In genomic region chr1:219528633-219529032, GRCh38 we compare ENCODE assay signal across 16 cellular contexts.
DNase-seq lines count a peak whose midpoint lies in the region; ATAC-seq and TF ChIP-seq lines count a peak whose summit lies in the region.
"Had no signal": no experiment of that assay in that cellular context is flagged by ENCODE, and none has a peak within 500 bp of the region (broad histone marks: within the 10 kb centered on the region; RNA-seq: fewer than 3 reads in every experiment).

No MANE protein-coding gene starts in this region.

- H3K4me3 ChIP-seq in SK-N-SH (ENCODE audit: low read depth in 2 of 2, low read length in 1 of 2), result no peak overlapping the region
- no peak overlapping the region for H3K4me3 ChIP-seq in endodermal cell (ENCODE audit: low read length)
- H3K4me3 ChIP-seq in neural progenitor cell, result no peak overlapping the region

- H3K36me3 ChIP-seq in SK-N-SH (replicated peaks in 1 of 2; ENCODE audit: control insufficient read depth in 1 of 2, insufficient read depth in 2 of 2, low read length in 1 of 2) (no peaks in the 10 kb centered on the region), endodermal cell (ENCODE audit: control insufficient read depth, insufficient read depth, low read length) (no peaks in the 10 kb centered on the region), neural progenitor cell (no peaks in the 10 kb centered on the region)

- H3K27me3 ChIP-seq in SK-N-SH (ENCODE audit: insufficient read depth) (no peaks in the 10 kb centered on the region), endodermal cell (ENCODE audit: control insufficient read depth, insufficient read depth, low read length, poor library complexity, severe bottlenecking) (no peaks in the 10 kb centered on the region), neural progenitor cell (no peaks in the 10 kb centered on the region)

- H3K4me2 ChIP-seq in SK-N-SH (no peak overlapping the region), neural progenitor cell (no peak overlapping the region)

- H3K9me3 ChIP-seq in SK-N-SH, result no peaks in the 10 kb centered on the region
- no peaks in the 10 kb centered on the region for H3K9me3 ChIP-seq in endodermal cell (ENCODE audit: control insufficient read depth, low read length)
- no peaks in the 10 kb centered on the region for H3K9me3 ChIP-seq in neural progenitor cell (ENCODE audit: low read depth)
- H3K9me3 ChIP-seq: Caco-2 had no signal

- H3K9me3 Mint-ChIP-seq in endodermal cell (peaks cover 5% of the 10 kb centered on the region), neural progenitor cell (peaks cover 5% of the 10 kb centered on the region)

- ATAC-seq in SK-N-SH treated with all-trans-retinoic acid at 6 μM for 48 hours (no peak), HG03097 (IDR thresholded peaks at IDR 0.05; ENCODE audit: low FRiP score, unreplicated experiment) (no peak), HG03460 (IDR thresholded peaks at IDR 0.05; ENCODE audit: unreplicated experiment) (no peak)

- H4K20me1 ChIP-seq in SK-N-SH (ENCODE audit: insufficient read depth) (no peaks in the 10 kb centered on the region), neural progenitor cell (ENCODE audit: low read depth) (no peaks in the 10 kb centered on the region)

- no peaks in the 10 kb centered on the region for H3F3A ChIP-seq in SK-N-SH (replicated peaks; ENCODE audit: insufficient read depth)
- H3F3A ChIP-seq in neural progenitor cell (ENCODE audit: low read depth), result peaks cover 14% of the 10 kb centered on the region

- H3K27me3 Mint-ChIP-seq in endodermal cell (ENCODE audit: insufficient read depth) (no peaks in the 10 kb centered on the region), neural progenitor cell (ENCODE audit: insufficient read depth, low read depth) (no peaks in the 10 kb centered on the region)
- H3K27me3 Mint-ChIP-seq: CD8-positive, alpha-beta memory T cell had no signal

- DNase-seq in SK-N-SH (no peak), endodermal cell (no peak), neural progenitor cell (ENCODE audit: low spot score) (no peak), T-helper 2 cell (no peak)
- DNase-seq: Caco-2; CD8-positive, alpha-beta memory T cell; DMS79 treated with DMSO at 0.1 percent for 48 hours; EL; GOT3; HCEC 1CT; HFFc6 had no signal

- H3K4me3 Mint-ChIP-seq in endodermal cell, result no peak overlapping the region
- H3K4me3 Mint-ChIP-seq in neural progenitor cell, result no peak overlapping the region
- H3K4me3 Mint-ChIP-seq: CD8-positive, alpha-beta memory T cell; HFFc6 had no signal

- no peaks in the 10 kb centered on the region for H3K79me2 ChIP-seq in SK-N-SH (ENCODE audit: insufficient read depth)
- no peaks in the 10 kb centered on the region for H3K79me2 ChIP-seq in neural progenitor cell (ENCODE audit: low read depth)

- H2AFZ ChIP-seq in SK-N-SH (ENCODE audit: low read depth), result no peak overlapping the region
- peak overlapping the region; percentile 35 for H2AFZ ChIP-seq in neural progenitor cell (replicated peaks)

- no peak overlapping the region for H3K27ac ChIP-seq in SK-N-SH (ENCODE audit: low read depth in 2 of 2, low read length in 1 of 2)
- H3K27ac ChIP-seq in endodermal cell (ENCODE audit: low read depth, low read length), result no peak overlapping the region
- peak overlapping the region; percentile 81 for H3K27ac ChIP-seq in neural progenitor cell
- H3K27ac ChIP-seq: 22Rv1, HL-60 had no signal

- WGBS in SK-N-SH (ENCODE audit: low lambda C conversion rate), result 93% methylated on average over 3 of the region's 3 CpGs
- 93 to 94% methylated on average over 3 of the region's 3 CpGs for WGBS in endodermal cell (ENCODE audit: insufficient coverage in 1 of 2, insufficient read length in 1 of 2), 2 experiments

- TF ChIP-seq EP300 in SK-N-SH (IDR thresholded peaks at IDR 0.05; ENCODE audit: borderline replicate concordance in 1 of 2, low read depth in 1 of 2, low read length in 1 of 2), result no peak

- POLR2A ChIA-PET in SK-N-SH (lab: Yijun Ruan, JAX), result no interaction called here

- H3K4me1 ChIP-seq in SK-N-SH (ENCODE audit: control insufficient read depth in 1 of 2, insufficient read depth in 2 of 2, low read depth in 1 of 2, low read length in 1 of 2) (peaks cover 0 to 2% of the 10 kb centered on the region in 2 experiments; a peak in 2 of 4 replicates), endodermal cell (ENCODE audit: control insufficient read depth, insufficient read depth, low read length) (no peaks in the 10 kb centered on the region), neural progenitor cell (peaks cover 8% of the 10 kb centered on the region)

- CTCF ChIA-PET in SK-N-SH (lab: Yijun Ruan, JAX), result interaction anchor here (0.5 to 1.5 kb wide), 3 partner anchors 10 to 284 kb away, joined by 3 to 4 read pairs (median 3); no protein-coding TSS in a partner anchor

- H3K36me3 Mint-ChIP-seq in endodermal cell (ENCODE audit: low read depth), result no peaks in the 10 kb centered on the region
- no peaks in the 10 kb centered on the region for H3K36me3 Mint-ChIP-seq in neural progenitor cell
- H3K36me3 Mint-ChIP-seq: CD8-positive, alpha-beta memory T cell had no signal

- H3K9ac ChIP-seq in SK-N-SH (no peak overlapping the region), endodermal cell (ENCODE audit: extremely low read depth, low read length, poor library complexity, severe bottlenecking) (no peak overlapping the region), neural progenitor cell (no peak overlapping the region)

- H3K27ac Mint-ChIP-seq in endodermal cell, result peak overlapping the region; percentile 65
- no peak overlapping the region for H3K27ac Mint-ChIP-seq in neural progenitor cell
- H3K27ac Mint-ChIP-seq: CD8-positive, alpha-beta memory T cell; HFFc6 had no signal

- no peak for TF ChIP-seq RAD21 in SK-N-SH (IDR thresholded peaks at IDR 0.05; ENCODE audit: low read length)

- no peaks in the 10 kb centered on the region for H3K9me2 ChIP-seq in SK-N-SH

- peaks cover 18% of the 10 kb centered on the region for H3K4me1 Mint-ChIP-seq in endodermal cell
- peaks cover 16% of the 10 kb centered on the region for H3K4me1 Mint-ChIP-seq in neural progenitor cell
- H3K4me1 Mint-ChIP-seq: CD8-positive, alpha-beta memory T cell had no signal

- TF ChIP-seq CTCF in SK-N-SH (IDR thresholded peaks at IDR 0.05), result no peak
- no peak for TF ChIP-seq CTCF in endodermal cell (conservative IDR thresholded peaks at IDR 0.05)
- TF ChIP-seq CTCF in neural progenitor cell (IDR thresholded peaks at IDR 0.05), result no peak

TF ChIP-seq in SK-N-SH, 30 proteins besides CTCF, POLR2A, EP300 and RAD21:
- TF ChIP-seq GATA2 (CRISPR knock-in tag; IDR thresholded peaks at IDR 0.05) (peak; percentile 14; the same call in 1 of the 2 replicates), RCOR1 (IDR thresholded peaks at IDR 0.05; ENCODE audit: low read length) (no peak), TCF12 (IDR thresholded peaks at IDR 0.05) (no peak), EZH2phosphoT487 (IDR thresholded peaks at IDR 0.05; ENCODE audit: borderline replicate concordance, low read depth) (no peak)

TF ChIP-seq in SK-N-SH treated with all-trans-retinoic acid at 6 μM for 48 hours, 23 proteins besides CTCF, POLR2A, EP300 and RAD21 (continues in another document):
- TF ChIP-seq OSR1 (CRISPR knock-in tag; IDR thresholded peaks at IDR 0.05) (no peak), CREB5 (CRISPR knock-in tag; IDR thresholded peaks at IDR 0.05; ENCODE audit: low read depth) (no peak), ZFP3 (CRISPR knock-in tag; IDR thresholded peaks at IDR 0.05) (no peak), ESRRG (CRISPR knock-in tag; IDR thresholded peaks at IDR 0.05) (no peak), CSRNP3 (CRISPR knock-in tag; IDR thresholded peaks at IDR 0.05) (no peak), TCF4 (CRISPR knock-in tag; IDR thresholded peaks at IDR 0.05; ENCODE audit: borderline replicate concordance) (no peak), BACH2 (CRISPR knock-in tag; IDR thresholded peaks at IDR 0.05; ENCODE audit: borderline replicate concordance) (no peak), CSDC2 (CRISPR knock-in tag; IDR thresholded peaks at IDR 0.05) (no peak), SNAI2 (CRISPR knock-in tag; IDR thresholded peaks at IDR 0.05) (no peak), ZNF565 (CRISPR knock-in tag; conservative IDR thresholded peaks at IDR 0.05; ENCODE audit: low read depth) (no peak), GLIS3 (CRISPR knock-in tag; IDR thresholded peaks at IDR 0.05) (no peak), PPARA (CRISPR knock-in tag; IDR thresholded peaks at IDR 0.05; ENCODE audit: borderline replicate concordance) (no peak), ZFP30 (CRISPR knock-in tag; IDR thresholded peaks at IDR 0.05) (no peak), ZNF8 (CRISPR knock-in tag; IDR thresholded peaks at IDR 0.05) (no peak)
